In genomic region chr11:33161120-33162005, GRCh38 we compare ENCODE assay signal across 1 cellular context.
TF ChIP-seq lines count a peak whose summit lies in the region.

TSS of gene CSTF3 (minus strand) at chr11:33161480. CDS start at chr11:33161325, 155 bp downstream.

TF ChIP-seq in HEK293, 187 proteins besides CTCF, POLR2A, EP300 and RAD21 (continued from another document and continues in another):
- no peak for TF ChIP-seq ZNF530 (tag by site-specific recombination; IDR thresholded peaks at IDR 0.05; ENCODE audit: low read depth)
- TF ChIP-seq ZFHX2 (tag by site-specific recombination; conservative IDR thresholded peaks at IDR 0.05), result peak; percentile 92
- peak; percentile 92 for TF ChIP-seq SP3 (tag by site-specific recombination; IDR thresholded peaks at IDR 0.05)
- peak; percentile 91 for TF ChIP-seq ZNF518A (tag by site-specific recombination; conservative IDR thresholded peaks at IDR 0.05; ENCODE audit: low read depth)
- no peak for TF ChIP-seq AEBP2 (tag by site-specific recombination; IDR thresholded peaks at IDR 0.05; ENCODE audit: borderline replicate concordance)
- no peak for TF ChIP-seq ZNF148 (tag by site-specific recombination; IDR thresholded peaks at IDR 0.05; ENCODE audit: borderline replicate concordance)
- no peak for TF ChIP-seq ZNF19 (tag by site-specific recombination; IDR thresholded peaks at IDR 0.05; ENCODE audit: low read depth)
- no peak for TF ChIP-seq ZNF248 (tag by site-specific recombination; IDR thresholded peaks at IDR 0.05)
- TF ChIP-seq ZNF645 (tag by site-specific recombination; IDR thresholded peaks at IDR 0.05), result no peak
- TF ChIP-seq ZNF221 (tag by site-specific recombination; IDR thresholded peaks at IDR 0.05; ENCODE audit: borderline replicate concordance), result no peak
- no peak for TF ChIP-seq ZNF280D (tag by site-specific recombination; IDR thresholded peaks at IDR 0.05)
- TF ChIP-seq ZNF155 (tag by site-specific recombination; IDR thresholded peaks at IDR 0.05), result no peak
- TF ChIP-seq ZNF404 (tag by site-specific recombination; IDR thresholded peaks at IDR 0.05), result no peak
- peak; percentile 62 for TF ChIP-seq PBX3 (CRISPR knock-in tag; IDR thresholded peaks at IDR 0.05)
- TF ChIP-seq ATF2 (tag by site-specific recombination; IDR thresholded peaks at IDR 0.05; ENCODE audit: low read depth), result peak; percentile 96
- TF ChIP-seq ZSCAN5A (tag by site-specific recombination; IDR thresholded peaks at IDR 0.05), result no peak
- no peak for TF ChIP-seq ZNF239 (tag by site-specific recombination; IDR thresholded peaks at IDR 0.05)
- TF ChIP-seq PRDM4 (tag by site-specific recombination; IDR thresholded peaks at IDR 0.05), result no peak
- no peak for TF ChIP-seq ZNF624 (tag by site-specific recombination; IDR thresholded peaks at IDR 0.05)
- TF ChIP-seq ZNF610 (tag by site-specific recombination; IDR thresholded peaks at IDR 0.05; ENCODE audit: borderline replicate concordance), result 0 out of 2 replicates have a peak, but pooled peaks have one; percentile 10
- TF ChIP-seq ZNF121 (tag by site-specific recombination; IDR thresholded peaks at IDR 0.05), result no peak
- TF ChIP-seq ZNF677 (tag by site-specific recombination; IDR thresholded peaks at IDR 0.05), result no peak
- no peak for TF ChIP-seq ZFP41 (tag by site-specific recombination; IDR thresholded peaks at IDR 0.05; ENCODE audit: borderline replicate concordance)
- peak; percentile 91 for TF ChIP-seq ZBTB17 (tag by site-specific recombination; IDR thresholded peaks at IDR 0.05)
- TF ChIP-seq ZSCAN18 (tag by site-specific recombination; IDR thresholded peaks at IDR 0.05), result no peak
- TF ChIP-seq ELK4 (IDR thresholded peaks at IDR 0.05; ENCODE audit: borderline replicate concordance, low read depth, low read length), result no peak
- peak; percentile 62 for TF ChIP-seq ZFP69B (tag by site-specific recombination; IDR thresholded peaks at IDR 0.05)
- no peak for TF ChIP-seq ZNF211 (tag by site-specific recombination; IDR thresholded peaks at IDR 0.05; ENCODE audit: low read depth)
- no peak for TF ChIP-seq REPIN1 (tag by site-specific recombination; IDR thresholded peaks at IDR 0.05; ENCODE audit: low read depth)
- TF ChIP-seq ZNF16 (tag by site-specific recombination; IDR thresholded peaks at IDR 0.05; ENCODE audit: low read depth), result no peak
- TF ChIP-seq ZNF292 (tag by site-specific recombination; IDR thresholded peaks at IDR 0.05; ENCODE audit: borderline replicate concordance, low read depth), result no peak
- TF ChIP-seq ZNF664 (tag by site-specific recombination; IDR thresholded peaks at IDR 0.05), result no peak
